Comparison of ENCODE assay signal across 13 cellular contexts in genomic region chr16:88469615-88470395, GRCh38. TPM values are rescaled to one million over a fixed set of nuclear protein-coding genes. Genes with fewer than 3 reads are reported as not detected.
A peak's percentile ranks its signal among the peaks of the same experiment; 100 is the strongest.
DNase-seq lines count a peak whose midpoint lies in the region; ATAC-seq lines count a peak whose summit lies in the region.
"Had no signal": no experiment of that assay in that cellular context is flagged by ENCODE, and none has a peak within 500 bp of the region (broad histone marks: within the 10 kb centered on the region; RNA-seq: fewer than 3 reads in every experiment).

No MANE protein-coding gene starts in this region.

- intact Hi-C loops in left cardiac atrium (cut with DNase I): no loop called here

- H3K27me3 Mint-ChIP-seq in IgD-negative memory B cell: no peaks in the 10 kb centered on the region
- no peaks in the 10 kb centered on the region for H3K27me3 Mint-ChIP-seq in activated naive CD8-positive, alpha-beta T cell treated with anti-CD3 and anti-CD28 coated beads for 36 hours

- no peaks in the 10 kb centered on the region for H3K9me3 Mint-ChIP-seq in IgD-negative memory B cell
- no peaks in the 10 kb centered on the region for H3K9me3 Mint-ChIP-seq in activated naive CD8-positive, alpha-beta T cell treated with anti-CD3 and anti-CD28 coated beads for 36 hours
- H3K9me3 Mint-ChIP-seq: H9 had no signal

- ATAC-seq in left cardiac atrium (no peak), GM18870 (IDR thresholded peaks at IDR 0.05; ENCODE audit: unreplicated experiment) (no peak)

- DNase-seq in activated CD4-positive, alpha-beta T cell treated with anti-CD3 and anti-CD28 coated beads, Interleukin-2, amount 50 U/mL, for 1 hour: peak; percentile 63
- DNase-seq in activated naive CD8-positive, alpha-beta T cell treated with anti-CD3 and anti-CD28 coated beads for 36 hours: peak; percentile 47
- DNase-seq in stimulated activated CD8-positive, alpha-beta memory T cell treated with anti-CD3 and anti-CD28 coated beads, Interleukin-4, amount 100 ng/mL, for 48 hours: peak; percentile 43
- DNase-seq in left cardiac atrium (no peak), GF-D8 (lab: John Stamatoyannopoulos, UW) (no peak), NCI-H345 treated with DMSO at 0.1 percent for 48 hours (lab: John Stamatoyannopoulos, UW; ENCODE audit: unreplicated experiment) (no peak)
- DNase-seq: GDM1, H9, kidney, NCI-H345, PC-9 had no signal

- H3K4me1 Mint-ChIP-seq in IgD-negative memory B cell: peaks cover 11 to 32% (median 28%) of the 10 kb centered on the region in 3 donors
- H3K4me1 Mint-ChIP-seq in activated naive CD8-positive, alpha-beta T cell treated with anti-CD3 and anti-CD28 coated beads for 36 hours: peaks cover 40% of the 10 kb centered on the region

- peak overlapping the region in 2 of 3 donors; percentile 62 to 78 for H3K27ac Mint-ChIP-seq in IgD-negative memory B cell
- H3K27ac Mint-ChIP-seq in activated naive CD8-positive, alpha-beta T cell treated with anti-CD3 and anti-CD28 coated beads for 36 hours: peak overlapping the region; percentile 73

- no peaks in the 10 kb centered on the region for H3K36me3 Mint-ChIP-seq in IgD-negative memory B cell
- H3K36me3 Mint-ChIP-seq in activated naive CD8-positive, alpha-beta T cell treated with anti-CD3 and anti-CD28 coated beads for 36 hours: peaks cover 1% of the 10 kb centered on the region

- peak overlapping the region in 2 of 4 donors; percentile 63 to 72 for H3K4me3 Mint-ChIP-seq in IgD-negative memory B cell
- H3K4me3 Mint-ChIP-seq in activated naive CD8-positive, alpha-beta T cell treated with anti-CD3 and anti-CD28 coated beads for 36 hours: no peak overlapping the region

RNA-seq across cellular contexts. Expression of gene ZFPM1, which starts 16.7 kb away (rescaled TPM):
- polyA plus RNA-seq in IgD-negative memory B cell: 0.15 TPM
- total RNA-seq in activated naive CD8-positive, alpha-beta T cell treated with anti-CD3 and anti-CD28 coated beads for 36 hours: 1 to 10 TPM; 6.7 to 6.9 TPM
- total RNA-seq in left cardiac atrium: 10 to 100 TPM in 1 of 2 donors, 1 to 10 TPM in 1; 7.0 to 11.5 TPM

Comparison
In these comparisons a context has a peak if more than half of its experiments do, and no peak if none do; other contexts are left out.
1. DNase-seq: peak in activated CD4-positive, alpha-beta T cell treated with anti-CD3 and anti-CD28 coated beads, Interleukin-2, amount 50 U/mL, for 1 hour (single experiment), activated naive CD8-positive, alpha-beta T cell treated with anti-CD3 and anti-CD28 coated beads for 36 hours (single experiment) and stimulated activated CD8-positive, alpha-beta memory T cell treated with anti-CD3 and anti-CD28 coated beads, Interleukin-4, amount 100 ng/mL, for 48 hours (single experiment); none in left cardiac atrium (single experiment), GF-D8 (single experiment) and NCI-H345 treated with DMSO at 0.1 percent for 48 hours (single experiment).